In the genomic region with DNA sequence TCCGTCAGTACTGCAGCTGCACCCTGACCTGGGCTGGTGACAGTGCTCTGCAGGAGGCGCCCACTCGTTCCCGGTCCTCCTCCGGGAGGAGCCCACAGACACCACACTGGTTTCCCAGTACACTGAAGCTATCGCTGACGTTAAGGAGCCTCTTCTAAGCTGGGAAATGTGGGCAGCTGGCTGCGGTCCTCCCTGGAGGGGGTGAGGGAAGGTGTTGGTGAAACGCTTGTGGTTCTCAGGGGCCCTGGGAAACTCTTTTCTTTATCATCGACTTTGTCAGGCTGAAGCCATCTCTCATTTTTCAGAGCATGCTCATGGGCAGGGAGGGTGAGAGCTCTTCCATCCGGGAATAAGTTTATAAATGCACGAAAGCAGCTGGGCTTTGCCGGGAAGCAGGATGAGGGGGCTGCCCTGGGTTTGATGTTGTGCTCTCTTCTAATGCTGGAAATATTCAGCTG, we compare ENCODE assay signal across 1 cellular context.
TF ChIP-seq lines count a peak whose summit lies in the region.

No MANE protein-coding gene starts in this region.

TF ChIP-seq in GM23338, 12 proteins besides CTCF, POLR2A, EP300 and RAD21 (continued from another document):
- TF ChIP-seq, protein P1, sequence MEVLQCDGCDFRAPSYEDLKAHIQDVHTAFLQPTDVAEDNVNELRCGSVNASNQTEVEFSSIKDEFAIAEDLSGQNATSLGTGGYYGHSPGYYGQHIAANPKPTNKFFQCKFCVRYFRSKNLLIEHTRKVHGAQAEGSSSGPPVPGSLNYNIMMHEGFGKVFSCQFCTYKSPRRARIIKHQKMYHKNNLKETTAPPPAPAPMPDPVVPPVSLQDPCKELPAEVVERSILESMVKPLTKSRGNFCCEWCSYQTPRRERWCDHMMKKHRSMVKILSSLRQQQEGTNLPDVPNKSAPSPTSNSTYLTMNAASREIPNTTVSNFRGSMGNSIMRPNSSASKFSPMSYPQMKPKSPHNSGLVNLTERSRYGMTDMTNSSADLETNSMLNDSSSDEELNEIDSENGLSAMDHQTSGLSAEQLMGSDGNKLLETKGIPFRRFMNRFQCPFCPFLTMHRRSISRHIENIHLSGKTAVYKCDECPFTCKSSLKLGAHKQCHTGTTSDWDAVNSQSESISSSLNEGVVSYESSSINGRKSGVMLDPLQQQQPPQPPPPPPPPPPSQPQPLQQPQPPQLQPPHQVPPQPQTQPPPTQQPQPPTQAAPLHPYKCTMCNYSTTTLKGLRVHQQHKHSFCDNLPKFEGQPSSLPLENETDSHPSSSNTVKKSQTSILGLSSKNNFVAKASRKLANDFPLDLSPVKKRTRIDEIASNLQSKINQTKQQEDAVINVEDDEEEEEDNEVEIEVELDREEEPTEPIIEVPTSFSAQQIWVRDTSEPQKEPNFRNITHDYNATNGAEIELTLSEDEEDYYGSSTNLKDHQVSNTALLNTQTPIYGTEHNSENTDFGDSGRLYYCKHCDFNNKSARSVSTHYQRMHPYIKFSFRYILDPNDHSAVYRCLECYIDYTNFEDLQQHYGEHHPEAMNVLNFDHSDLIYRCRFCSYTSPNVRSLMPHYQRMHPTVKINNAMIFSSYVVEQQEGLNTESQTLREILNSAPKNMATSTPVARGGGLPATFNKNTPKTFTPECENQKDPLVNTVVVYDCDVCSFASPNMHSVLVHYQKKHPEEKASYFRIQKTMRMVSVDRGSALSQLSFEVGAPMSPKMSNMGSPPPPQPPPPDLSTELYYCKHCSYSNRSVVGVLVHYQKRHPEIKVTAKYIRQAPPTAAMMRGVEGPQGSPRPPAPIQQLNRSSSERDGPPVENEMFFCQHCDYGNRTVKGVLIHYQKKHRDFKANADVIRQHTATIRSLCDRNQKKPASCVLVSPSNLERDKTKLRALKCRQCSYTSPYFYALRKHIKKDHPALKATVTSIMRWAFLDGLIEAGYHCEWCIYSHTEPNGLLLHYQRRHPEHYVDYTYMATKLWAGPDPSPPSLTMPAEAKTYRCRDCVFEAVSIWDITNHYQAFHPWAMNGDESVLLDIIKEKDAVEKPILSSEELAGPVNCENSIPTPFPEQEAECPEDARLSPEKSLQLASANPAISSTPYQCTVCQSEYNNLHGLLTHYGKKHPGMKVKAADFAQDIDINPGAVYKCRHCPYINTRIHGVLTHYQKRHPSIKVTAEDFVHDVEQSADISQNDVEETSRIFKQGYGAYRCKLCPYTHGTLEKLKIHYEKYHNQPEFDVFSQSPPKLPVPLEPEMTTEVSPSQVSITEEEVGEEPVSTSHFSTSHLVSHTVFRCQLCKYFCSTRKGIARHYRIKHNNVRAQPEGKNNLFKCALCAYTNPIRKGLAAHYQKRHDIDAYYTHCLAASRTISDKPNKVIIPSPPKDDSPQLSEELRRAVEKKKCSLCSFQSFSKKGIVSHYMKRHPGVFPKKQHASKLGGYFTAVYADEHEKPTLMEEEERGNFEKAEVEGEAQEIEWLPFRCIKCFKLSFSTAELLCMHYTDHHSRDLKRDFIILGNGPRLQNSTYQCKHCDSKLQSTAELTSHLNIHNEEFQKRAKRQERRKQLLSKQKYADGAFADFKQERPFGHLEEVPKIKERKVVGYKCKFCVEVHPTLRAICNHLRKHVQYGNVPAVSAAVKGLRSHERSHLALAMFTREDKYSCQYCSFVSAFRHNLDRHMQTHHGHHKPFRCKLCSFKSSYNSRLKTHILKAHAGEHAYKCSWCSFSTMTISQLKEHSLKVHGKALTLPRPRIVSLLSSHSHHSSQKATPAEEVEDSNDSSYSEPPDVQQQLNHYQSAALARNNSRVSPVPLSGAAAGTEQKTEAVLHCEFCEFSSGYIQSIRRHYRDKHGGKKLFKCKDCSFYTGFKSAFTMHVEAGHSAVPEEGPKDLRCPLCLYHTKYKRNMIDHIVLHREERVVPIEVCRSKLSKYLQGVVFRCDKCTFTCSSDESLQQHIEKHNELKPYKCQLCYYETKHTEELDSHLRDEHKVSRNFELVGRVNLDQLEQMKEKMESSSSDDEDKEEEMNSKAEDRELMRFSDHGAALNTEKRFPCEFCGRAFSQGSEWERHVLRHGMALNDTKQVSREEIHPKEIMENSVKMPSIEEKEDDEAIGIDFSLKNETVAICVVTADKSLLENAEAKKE (CRISPR knock-in tag; IDR thresholded peaks at IDR 0.05), result no peak
- TF ChIP-seq, protein P2, sequence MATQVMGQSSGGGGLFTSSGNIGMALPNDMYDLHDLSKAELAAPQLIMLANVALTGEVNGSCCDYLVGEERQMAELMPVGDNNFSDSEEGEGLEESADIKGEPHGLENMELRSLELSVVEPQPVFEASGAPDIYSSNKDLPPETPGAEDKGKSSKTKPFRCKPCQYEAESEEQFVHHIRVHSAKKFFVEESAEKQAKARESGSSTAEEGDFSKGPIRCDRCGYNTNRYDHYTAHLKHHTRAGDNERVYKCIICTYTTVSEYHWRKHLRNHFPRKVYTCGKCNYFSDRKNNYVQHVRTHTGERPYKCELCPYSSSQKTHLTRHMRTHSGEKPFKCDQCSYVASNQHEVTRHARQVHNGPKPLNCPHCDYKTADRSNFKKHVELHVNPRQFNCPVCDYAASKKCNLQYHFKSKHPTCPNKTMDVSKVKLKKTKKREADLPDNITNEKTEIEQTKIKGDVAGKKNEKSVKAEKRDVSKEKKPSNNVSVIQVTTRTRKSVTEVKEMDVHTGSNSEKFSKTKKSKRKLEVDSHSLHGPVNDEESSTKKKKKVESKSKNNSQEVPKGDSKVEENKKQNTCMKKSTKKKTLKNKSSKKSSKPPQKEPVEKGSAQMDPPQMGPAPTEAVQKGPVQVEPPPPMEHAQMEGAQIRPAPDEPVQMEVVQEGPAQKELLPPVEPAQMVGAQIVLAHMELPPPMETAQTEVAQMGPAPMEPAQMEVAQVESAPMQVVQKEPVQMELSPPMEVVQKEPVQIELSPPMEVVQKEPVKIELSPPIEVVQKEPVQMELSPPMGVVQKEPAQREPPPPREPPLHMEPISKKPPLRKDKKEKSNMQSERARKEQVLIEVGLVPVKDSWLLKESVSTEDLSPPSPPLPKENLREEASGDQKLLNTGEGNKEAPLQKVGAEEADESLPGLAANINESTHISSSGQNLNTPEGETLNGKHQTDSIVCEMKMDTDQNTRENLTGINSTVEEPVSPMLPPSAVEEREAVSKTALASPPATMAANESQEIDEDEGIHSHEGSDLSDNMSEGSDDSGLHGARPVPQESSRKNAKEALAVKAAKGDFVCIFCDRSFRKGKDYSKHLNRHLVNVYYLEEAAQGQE (IDR thresholded peaks at IDR 0.05; ENCODE audit: unreplicated experiment), result no peak
- TF ChIP-seq POLR2AphosphoS5 (IDR thresholded peaks at IDR 0.05; ENCODE audit: low read depth) (no peak), EZH2phosphoT487 (IDR thresholded peaks at IDR 0.05; ENCODE audit: unreplicated experiment) (no peak), EZH2 (IDR thresholded peaks at IDR 0.05; ENCODE audit: low read depth, unreplicated experiment) (no peak), ZNF114 (CRISPR knock-in tag; IDR thresholded peaks at IDR 0.05) (no peak), ZNF331 (CRISPR knock-in tag; IDR thresholded peaks at IDR 0.05; ENCODE audit: low read depth) (no peak)
